15 cellular contexts compared by ENCODE assay signal in genomic region chr20:24938498-24938897, GRCh38. TPM values are rescaled to one million over a fixed set of nuclear protein-coding genes. Genes with fewer than 3 reads are reported as not detected.
DNase-seq lines count a peak whose midpoint lies in the region; ATAC-seq and TF ChIP-seq lines count a peak whose summit lies in the region.
"Had no signal": no experiment of that assay in that cellular context is flagged by ENCODE, and none has a peak within 500 bp of the region (broad histone marks: within the 10 kb centered on the region; RNA-seq: fewer than 3 reads in every experiment).

No MANE protein-coding gene starts in this region.

- no peaks in the 10 kb centered on the region for H3K36me3 Mint-ChIP-seq in osteocyte (ENCODE audit: unreplicated experiment)
- H3K36me3 Mint-ChIP-seq: CD8-positive, alpha-beta T cell had no signal

- no peak overlapping the region for H3K4me3 ChIP-seq in RWPE2 (ENCODE audit: severe bottlenecking)
- H3K4me3 ChIP-seq: BLaER1 treated with 17β-estradiol and CSF1 and Interleukin-3, amounts not matched to agents 10 nM and 100 nM; GM23248; HAP-1 had no signal

- peaks cover 6% of the 10 kb centered on the region for H3K9me3 Mint-ChIP-seq in osteocyte (ENCODE audit: unreplicated experiment)

- TF ChIP-seq CTCF in RWPE2 (IDR thresholded peaks at IDR 0.05; ENCODE audit: poor library complexity, severe bottlenecking) (no peak), osteocyte (IDR thresholded peaks at IDR 0.05) (no peak)

- H3K27me3 Mint-ChIP-seq in osteocyte (ENCODE audit: unreplicated experiment): peaks cover 8% of the 10 kb centered on the region

- H3K4me3 Mint-ChIP-seq in osteocyte (ENCODE audit: unreplicated experiment): no peak overlapping the region
- H3K4me3 Mint-ChIP-seq: B cell; CD8-positive, alpha-beta T cell had no signal

- H3K27ac ChIP-seq in RWPE2 (ENCODE audit: poor library complexity, severe bottlenecking): no peak overlapping the region
- H3K27ac ChIP-seq: BLaER1 treated with 17β-estradiol and CSF1 and Interleukin-3, amounts not matched to agents 10 nM and 100 nM; GM23248; HL-60 had no signal

- H3K36me3 ChIP-seq in RWPE2 (ENCODE audit: low read depth): no peaks in the 10 kb centered on the region
- H3K36me3 ChIP-seq: HAP-1 had no signal

- peaks cover 4% of the 10 kb centered on the region for H3K9me3 ChIP-seq in RWPE2 (ENCODE audit: severe bottlenecking)
- H3K9me3 ChIP-seq: HAP-1 had no signal

- H3K27me3 ChIP-seq in RWPE2 (ENCODE audit: insufficient read depth, poor library complexity, severe bottlenecking): no peaks in the 10 kb centered on the region
- H3K27me3 ChIP-seq: BLaER1 treated with 17β-estradiol and CSF1 and Interleukin-3, amounts not matched to agents 10 nM and 100 nM had no signal

- no peak overlapping the region for H3K27ac Mint-ChIP-seq in osteocyte (ENCODE audit: unreplicated experiment)
- H3K27ac Mint-ChIP-seq: B cell; CD8-positive, alpha-beta T cell had no signal

- peaks cover 2% of the 10 kb centered on the region for H3K4me1 Mint-ChIP-seq in osteocyte (ENCODE audit: unreplicated experiment)
- H3K4me1 Mint-ChIP-seq: B cell had no signal

- no peaks in the 10 kb centered on the region for H3K4me1 ChIP-seq in RWPE2 (ENCODE audit: insufficient read depth, poor library complexity, severe bottlenecking)
- H3K4me1 ChIP-seq: HAP-1 had no signal

- no peak for ATAC-seq in RWPE2 (ENCODE audit: low read depth)
- no peak for ATAC-seq in HG03196 (IDR thresholded peaks at IDR 0.05; ENCODE audit: unreplicated experiment)
- ATAC-seq: CD8-positive, alpha-beta T cell had no signal

- DNase-seq in DMS 273 (lab: John Stamatoyannopoulos, UW; ENCODE audit: unreplicated experiment) (peak; percentile 85), NCI-H2171 (lab: John Stamatoyannopoulos, UW) (peak; percentile 48), RWPE2 (ENCODE audit: low spot score) (peak; percentile 27), osteocyte (ENCODE audit: extremely low spot score, unreplicated experiment) (peak; percentile 56), T-helper 9 cell (no peak)
- DNase-seq in stimulated activated CD4-positive, alpha-beta T cell treated with anti-CD3 and anti-CD28 coated beads, Interleukin-15, amount 100 ng/mL, for 24 hours: no peak
- DNase-seq: Calu3, GM23248 had no signal

RNA-seq across cellular contexts. Expression of gene CST7, which starts 10.6 kb away (rescaled TPM):
- not detected in 2 replicates for total RNA-seq in osteocyte
- total RNA-seq: A172, Calu3, GM23248 had no signal

RNA-seq across cellular contexts. Expression of gene APMAP, which starts 54.1 kb away (rescaled TPM):
- total RNA-seq in osteocyte: 76.3 and 80.0 TPM in 2 replicates

Comparison
In these comparisons a context has a peak if more than half of its experiments do, and no peak if none do; other contexts are left out.
1. DNase-seq: peak in DMS 273 (single experiment), NCI-H2171 (single experiment), RWPE2 (single experiment) and osteocyte (single experiment); none in T-helper 9 cell (single experiment) and stimulated activated CD4-positive, alpha-beta T cell treated with anti-CD3 and anti-CD28 coated beads, Interleukin-15, amount 100 ng/mL, for 24 hours (single experiment).